ENCODE assay signal across 14 cellular contexts in the genomic region with DNA sequence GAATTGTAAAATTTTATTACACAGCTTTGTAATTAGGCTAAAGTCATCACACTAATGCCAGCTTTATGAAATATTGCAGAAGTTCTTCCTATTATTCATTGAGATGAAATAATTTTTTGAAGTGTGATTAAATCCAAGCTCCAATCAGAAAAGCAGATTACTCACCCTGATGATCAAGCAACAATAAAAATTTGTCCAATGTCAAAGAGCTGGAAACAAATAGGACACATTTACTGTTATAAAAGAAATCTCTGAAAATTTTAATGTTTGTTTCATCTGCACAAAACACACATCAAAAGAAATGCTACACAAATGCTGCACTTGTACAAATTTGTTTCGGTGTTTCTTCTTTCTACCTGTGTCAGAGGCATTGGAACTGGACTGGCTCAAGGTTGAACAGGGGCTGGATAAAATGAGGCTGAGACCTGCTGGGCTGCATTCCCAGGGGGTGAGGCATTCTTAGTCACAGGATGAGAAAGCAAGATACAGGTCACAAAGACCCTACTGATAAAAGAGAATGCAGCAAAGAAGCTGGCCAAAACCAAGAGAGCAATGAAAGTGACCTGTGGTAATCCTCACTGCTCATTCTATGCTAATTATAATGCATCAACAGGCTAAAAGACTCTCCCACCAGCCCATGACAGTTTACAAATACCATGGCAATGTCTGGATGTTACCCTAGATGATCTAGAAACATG.
DNase-seq lines count a peak whose midpoint lies in the region; ATAC-seq, FAIRE-seq and TF ChIP-seq lines count a peak whose summit lies in the region.
"Had no signal": no experiment of that assay in that cellular context is flagged by ENCODE, and none has a peak within 500 bp of the region (broad histone marks: within the 10 kb centered on the region; RNA-seq: fewer than 3 reads in every experiment).

No MANE protein-coding gene starts in this region.

- peak; percentile 69 for FAIRE-seq in HTR-8/SVneo (lab: Jason Lieb, UNC)

- H3K9me3 ChIP-seq in spleen: no peaks in the 10 kb centered on the region
- H3K9me3 ChIP-seq: psoas muscle had no signal

- ATAC-seq in left colon: no peak
- ATAC-seq: activated T-helper 17 cell treated with anti-CD3 and anti-CD28 coated beads, Interleukin-2, amount 50 U/mL, for 72 hours had no signal

- no peaks in the 10 kb centered on the region for H3K4me1 Mint-ChIP-seq in activated CD4-positive, alpha-beta T cell treated with anti-CD3 and anti-CD28 coated beads, Interleukin-2, amount 10 ng/mL, durations not matched to agents 24 days and 14 days
- H3K4me1 Mint-ChIP-seq: activated B cell treated with CpG ODN at 0.5 μM for 24 hours; activated T-helper 17 cell treated with anti-CD3 and anti-CD28 coated beads, Interleukin-2, amount 50 U/mL, for 72 hours; immature natural killer cell had no signal

- WGBS in urinary bladder: 93% methylated on average over 1 of the region's 1 CpG
- WGBS in spleen, 5 donors: 86 to 97% (median 92%) methylated on average over 1 of the region's 1 CpG

- no peak overlapping the region for H3K27ac Mint-ChIP-seq in activated CD4-positive, alpha-beta T cell treated with anti-CD3 and anti-CD28 coated beads, Interleukin-2, amount 10 ng/mL, durations not matched to agents 24 days and 14 days
- H3K27ac Mint-ChIP-seq: activated B cell treated with CpG ODN at 0.5 μM for 24 hours; activated T-helper 17 cell treated with anti-CD3 and anti-CD28 coated beads, Interleukin-2, amount 50 U/mL, for 72 hours; immature natural killer cell had no signal

- DNase-seq in HTR-8/SVneo (ENCODE audit: insufficient read length, low spot score) (no peak), amniotic epithelial cell (ENCODE audit: low read depth) (peak; percentile 95), iPS-NIHi11 (ENCODE audit: low spot score) (peak; percentile 5), spleen (no peak), left colon (no peak)
- DNase-seq in activated CD4-positive, alpha-beta T cell treated with anti-CD3 and anti-CD28 coated beads, Interleukin-2, amount 10 ng/mL, durations not matched to agents 24 days and 14 days: no peak
- DNase-seq: activated B cell treated with CpG ODN at 0.5 μM for 24 hours, GF-D8, immature natural killer cell, NCI-H187 treated with DMSO at 0.1 percent for 48 hours, RPMI8226 had no signal

- no peaks in the 10 kb centered on the region for H3K9me3 Mint-ChIP-seq in activated CD4-positive, alpha-beta T cell treated with anti-CD3 and anti-CD28 coated beads, Interleukin-2, amount 10 ng/mL, durations not matched to agents 24 days and 14 days
- H3K9me3 Mint-ChIP-seq: activated B cell treated with CpG ODN at 0.5 μM for 24 hours; activated T-helper 17 cell treated with anti-CD3 and anti-CD28 coated beads, Interleukin-2, amount 50 U/mL, for 72 hours had no signal

- H3K4me3 ChIP-seq in urinary bladder (ENCODE audit: low read depth, low read length) (no peak overlapping the region), spleen (no peak overlapping the region)
- H3K4me3 ChIP-seq: psoas muscle had no signal

- no peaks in the 10 kb centered on the region for H3K36me3 Mint-ChIP-seq in activated CD4-positive, alpha-beta T cell treated with anti-CD3 and anti-CD28 coated beads, Interleukin-2, amount 10 ng/mL, durations not matched to agents 24 days and 14 days (ENCODE audit: low read depth)
- H3K36me3 Mint-ChIP-seq: immature natural killer cell had no signal

- no peaks in the 10 kb centered on the region for H3K27me3 ChIP-seq in spleen (replicated peaks in 1 of 7)

- H3K27me3 Mint-ChIP-seq in activated CD4-positive, alpha-beta T cell treated with anti-CD3 and anti-CD28 coated beads, Interleukin-2, amount 10 ng/mL, durations not matched to agents 24 days and 14 days: no peaks in the 10 kb centered on the region
- H3K27me3 Mint-ChIP-seq: activated B cell treated with CpG ODN at 0.5 μM for 24 hours had no signal

- TF ChIP-seq POLR2A in spleen (IDR thresholded peaks at IDR 0.05): no peak

- peaks cover 2% of the 10 kb centered on the region for H3K4me1 ChIP-seq in urinary bladder (ENCODE audit: insufficient read depth)
- no peaks in the 10 kb centered on the region for H3K4me1 ChIP-seq in spleen
- H3K4me1 ChIP-seq: psoas muscle had no signal

- H3K4me3 Mint-ChIP-seq in activated CD4-positive, alpha-beta T cell treated with anti-CD3 and anti-CD28 coated beads, Interleukin-2, amount 10 ng/mL, durations not matched to agents 24 days and 14 days: no peak overlapping the region
- H3K4me3 Mint-ChIP-seq: activated B cell treated with CpG ODN at 0.5 μM for 24 hours; activated T-helper 17 cell treated with anti-CD3 and anti-CD28 coated beads, Interleukin-2, amount 50 U/mL, for 72 hours; immature natural killer cell had no signal

- no peak for TF ChIP-seq CTCF in spleen (IDR thresholded peaks at IDR 0.05 in 8 of 11, conservative IDR thresholded peaks at IDR 0.05 in 3 of 11)

- H3K27ac ChIP-seq in urinary bladder (ENCODE audit: low read depth) (peak overlapping the region; percentile 73), spleen (no peak overlapping the region)
- H3K27ac ChIP-seq: psoas muscle had no signal

- H3K36me3 ChIP-seq in urinary bladder (ENCODE audit: insufficient read depth) (no peaks in the 10 kb centered on the region), spleen (no peaks in the 10 kb centered on the region)

- intact Hi-C loops in spleen (cut with DNase I; ENCODE audit: low total_unique reads) (no loop called here), left colon (cut with DNase I, micrococcal nuclease) (no loop called here)
- intact Hi-C loops in activated CD4-positive, alpha-beta T cell treated with anti-CD3 and anti-CD28 coated beads, Interleukin-2, amount 10 ng/mL, durations not matched to agents 24 days and 14 days (cut with micrococcal nuclease): no loop called here

Comparison
In these comparisons a context has a peak if more than half of its experiments do, and no peak if none do; other contexts are left out.
1. DNase-seq: peak in amniotic epithelial cell (single experiment) and iPS-NIHi11 (single experiment); none in HTR-8/SVneo (single experiment), spleen (single experiment), activated CD4-positive, alpha-beta T cell treated with anti-CD3 and anti-CD28 coated beads, Interleukin-2, amount 10 ng/mL, durations not matched to agents 24 days and 14 days (single experiment) and left colon (0 of 2).